In the genomic region with DNA sequence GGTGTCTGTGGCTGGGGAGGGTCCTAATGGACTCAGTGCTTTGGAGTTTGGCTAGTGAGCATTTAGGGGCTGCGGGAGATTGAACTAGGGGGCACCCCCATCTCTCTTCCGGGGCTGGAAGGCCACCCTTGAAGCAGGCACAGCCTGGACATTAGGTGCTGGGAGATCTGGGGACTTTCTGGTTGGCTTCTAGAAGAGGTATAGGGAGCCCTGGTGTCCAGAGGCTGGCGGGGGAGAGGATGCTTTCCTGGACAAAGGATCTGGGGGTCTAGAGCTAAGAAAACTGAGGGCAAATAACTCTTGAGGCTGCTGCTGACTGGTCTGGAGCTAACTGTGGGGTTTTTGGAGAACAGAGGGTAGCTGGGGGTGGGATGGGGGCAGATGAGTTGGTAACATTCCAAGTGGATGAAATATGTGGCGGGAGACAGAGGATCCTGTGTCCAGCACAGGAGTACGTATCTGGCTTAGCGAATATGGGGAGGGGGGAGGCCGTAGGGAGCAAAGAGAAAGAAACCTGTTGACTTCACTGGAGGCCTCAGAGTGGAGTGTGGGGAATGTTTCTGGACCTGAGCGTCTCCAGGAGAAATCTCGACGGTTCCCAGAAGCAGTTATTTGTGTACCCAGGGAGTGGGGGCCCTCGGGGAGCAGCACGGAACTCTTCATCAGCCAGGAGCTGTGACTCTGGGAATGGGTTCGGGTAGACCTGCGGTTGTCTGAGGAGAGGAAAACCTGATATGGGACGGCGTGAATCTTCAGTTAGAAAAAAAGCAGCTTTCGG, we compare ENCODE assay signal across 8 cellular contexts. TPM values are rescaled to one million over a fixed set of nuclear protein-coding genes. Genes with fewer than 3 reads are reported as not detected.
DNase-seq lines count a peak whose midpoint lies in the region; ATAC-seq and TF ChIP-seq lines count a peak whose summit lies in the region.

No MANE protein-coding gene starts in this region.

- peak overlapping the region; percentile 90 for H3K27ac ChIP-seq in PC-9
- peak overlapping the region; percentile 97 for H3K27ac ChIP-seq in caudate nucleus (ENCODE audit: low read depth, low read length)
- H3K27ac ChIP-seq in upper lobe of right lung: peak overlapping the region; percentile 99

- H3K27me3 ChIP-seq in PC-9 (ENCODE audit: insufficient read depth, low read depth): no peaks in the 10 kb centered on the region
- H3K27me3 ChIP-seq in upper lobe of right lung: no peaks in the 10 kb centered on the region

- peaks cover 11% of the 10 kb centered on the region; the same call in 1 of the 2 replicates for H4K20me1 ChIP-seq in PC-9 (ENCODE audit: insufficient read depth)

- peak overlapping the region; percentile 96 for H3K4me2 ChIP-seq in PC-9

- ATAC-seq in upper lobe of right lung: no peak

- no peaks in the 10 kb centered on the region for H3K9me3 ChIP-seq in PC-9 (ENCODE audit: insufficient read depth, low read depth)
- H3K9me3 ChIP-seq in upper lobe of right lung: no peaks in the 10 kb centered on the region

- intact Hi-C loops in PC-9 (cut with micrococcal nuclease; ENCODE audit: unreplicated experiment): loop anchor here (1.0 to 10.0 kb wide), 2 partner anchors 43 to 121 kb away; no protein-coding TSS in a partner anchor
- intact Hi-C loops in upper lobe of right lung (cut with DNase I): no loop called here

- CTCF ChIA-PET in PC-9 (lab: Charles Lee): interaction anchor here (0.6 kb wide), 1 partner anchor 657 kb away, joined by 5 read pairs; no protein-coding TSS in a partner anchor

- peaks cover 59% of the 10 kb centered on the region for H3K79me2 ChIP-seq in PC-9 (ENCODE audit: low read depth)

- H3K4me1 ChIP-seq in PC-9 (replicated peaks; ENCODE audit: insufficient read depth) (peaks cover 10% of the 10 kb centered on the region; the same call in 1 of the 2 replicates), upper lobe of right lung (peaks cover 20% of the 10 kb centered on the region)

- H3K36me3 ChIP-seq in PC-9 (ENCODE audit: low read depth): peaks cover 18% of the 10 kb centered on the region
- peaks cover 30% of the 10 kb centered on the region for H3K36me3 ChIP-seq in upper lobe of right lung

- POLR2A ChIA-PET in PC-9 (lab: Charles Lee; ENCODE audit: unreplicated experiment): no interaction called here

- H3K4me3 ChIP-seq in PC-9 (peak overlapping the region; percentile 74), upper lobe of right lung (peak overlapping the region; percentile 86)

- H2AFZ ChIP-seq in PC-9: peak overlapping the region; percentile 86

- peak; percentile 53 for DNase-seq in DMS 273 (lab: John Stamatoyannopoulos, UW; ENCODE audit: unreplicated experiment)
- DNase-seq in DMS 273 treated with DMSO at 0.1 percent for 48 hours (lab: John Stamatoyannopoulos, UW): no peak
- DNase-seq in PC-9: peak in 1 of 2 experiments; percentile 27
- DNase-seq in caudate nucleus (lab: John Stamatoyannopoulos, UW): peak in 3 of 61 donors; percentile 2 to 22 (median 10)
- peak; percentile 14 for DNase-seq in medulla oblongata (ENCODE audit: extremely low spot score)
- DNase-seq in upper lobe of right lung: no peak
- no peak for DNase-seq in LoVo (ENCODE audit: low spot score)
- no peak for DNase-seq in hippocampal formation (lab: John Stamatoyannopoulos, UW)

- BruUV-seq in PC-9 (replicated peaks; lab: Mats Ljungman, UMichigan): no TSS peak

- H3F3A ChIP-seq in PC-9 (ENCODE audit: insufficient read depth, low read depth): peaks cover 21% of the 10 kb centered on the region; the same call in 1 of the 2 replicates

- TF ChIP-seq CTCF in PC-9 (conservative IDR thresholded peaks at IDR 0.05) (no peak), upper lobe of right lung (IDR thresholded peaks at IDR 0.05) (no peak)

- no peaks in the 10 kb centered on the region for H3K9me2 ChIP-seq in PC-9 (ENCODE audit: insufficient read depth)

RNA-seq across cellular contexts. Expression of a gene that starts 1.4 kb away (rescaled TPM):
- total RNA-seq in PC-9 (2021): 248 and 266 TPM in 2 replicates
- 171 TPM for total RNA-seq in upper lobe of right lung

RNA-seq across cellular contexts. Expression of a gene that starts 44.4 kb away (rescaled TPM):
- total RNA-seq in PC-9 (2021) (24.1 and 26.4 TPM in 2 replicates), upper lobe of right lung (31.9 TPM)

RNA-seq across cellular contexts. Expression of a gene that starts 46.5 kb away (rescaled TPM):
- total RNA-seq in PC-9 (2021) (236 and 271 TPM in 2 replicates), upper lobe of right lung (59.1 TPM)

Comparison
In these comparisons a context has a peak if more than half of its experiments do, and no peak if none do; other contexts are left out.
1. DNase-seq: peak in DMS 273 (single experiment) and medulla oblongata (single experiment); none in DMS 273 treated with DMSO at 0.1 percent for 48 hours (single experiment), upper lobe of right lung (single experiment), LoVo (single experiment) and hippocampal formation (0 of 2).
2. Peak in every context shown above with its lines, with median percentiles within 50 percentile points of each other: H3K27ac ChIP-seq.